In genomic region chr13:31225180-31225579, GRCh38 we compare ENCODE assay signal across 23 cellular contexts.
"Had no signal": no experiment of that assay in that cellular context is flagged by ENCODE, and none has a peak within 500 bp of the region (broad histone marks: within the 10 kb centered on the region; RNA-seq: fewer than 3 reads in every experiment).

No MANE protein-coding gene starts in this region.

- H3K27me3 ChIP-seq: Peyer's patch had no signal

- H3K9me3 ChIP-seq: Peyer's patch had no signal

- DNase-seq: activated B cell treated with CpG ODN at 0.5 μM for 24 hours; activated CD4-positive, alpha-beta T cell treated with anti-CD3 and anti-CD28 coated beads for 1 hour; activated CD4-positive, alpha-beta T cell treated with anti-CD3 and anti-CD28 coated beads, Interleukin-2, amount 10 ng/mL, durations not matched to agents 24 days and 14 days; activated CD4-positive, alpha-beta T cell treated with anti-CD3 and anti-CD28 coated beads, Interleukin-2, amount 50 U/mL, for 48 hours; activated effector memory CD4-positive, alpha-beta T cell treated with anti-CD3 and anti-CD28 coated beads, Interleukin-2, amount 50 U/mL, for 16 hours; activated naive CD4-positive, alpha-beta T cell treated with Interleukin-2 at 50 U/mL for 16 hours; activated naive CD8-positive, alpha-beta T cell treated with anti-CD3 and anti-CD28 coated beads for 36 hours; activated T-cell treated with anti-CD3 and anti-CD28 coated beads, Interleukin-2, amount 50 U/mL, for 4 hours; anterior cingulate cortex; caudate nucleus; Karpas-422; MM.1S; NCI-H1105; NCI-H1436; NCI-H1694 treated with DMSO at 0.1 percent for 48 hours; NCI-H2029 treated with DMSO at 0.1 percent for 48 hours; NCI-H446; NCI-H524; Peyer's patch; SIG-M5; T-cell; T-helper 2 cell; T1000 had no signal

- H3K4me1 ChIP-seq: Peyer's patch had no signal

- H3K9me3 Mint-ChIP-seq: activated B cell treated with CpG ODN at 0.5 μM for 24 hours; activated CD4-positive, alpha-beta T cell treated with anti-CD3 and anti-CD28 coated beads, Interleukin-2, amount 10 ng/mL, durations not matched to agents 24 days and 14 days; activated naive CD8-positive, alpha-beta T cell treated with anti-CD3 and anti-CD28 coated beads for 36 hours; activated T-cell treated with anti-CD3 and anti-CD28 coated beads, Interleukin-2, amount 50 U/mL, for 4 hours; T-cell had no signal

- H3K4me3 ChIP-seq: Peyer's patch had no signal

- H3K27me3 Mint-ChIP-seq: activated B cell treated with CpG ODN at 0.5 μM for 24 hours; activated CD4-positive, alpha-beta T cell treated with anti-CD3 and anti-CD28 coated beads, Interleukin-2, amount 10 ng/mL, durations not matched to agents 24 days and 14 days; activated naive CD8-positive, alpha-beta T cell treated with anti-CD3 and anti-CD28 coated beads for 36 hours; T-cell had no signal

- ATAC-seq: activated T-cell treated with anti-CD3 and anti-CD28 coated beads, Interleukin-2, amount 50 U/mL, for 4 hours; T-cell had no signal

- H3K36me3 ChIP-seq: Peyer's patch had no signal

- H3K4me3 Mint-ChIP-seq: activated B cell treated with CpG ODN at 0.5 μM for 24 hours; activated CD4-positive, alpha-beta T cell treated with anti-CD3 and anti-CD28 coated beads, Interleukin-2, amount 10 ng/mL, durations not matched to agents 24 days and 14 days; activated naive CD8-positive, alpha-beta T cell treated with anti-CD3 and anti-CD28 coated beads for 36 hours; activated T-cell treated with anti-CD3 and anti-CD28 coated beads, Interleukin-2, amount 50 U/mL, for 4 hours; T-cell had no signal

- H3K27ac ChIP-seq: Peyer's patch had no signal

- H3K27ac Mint-ChIP-seq: activated B cell treated with CpG ODN at 0.5 μM for 24 hours; activated CD4-positive, alpha-beta T cell treated with anti-CD3 and anti-CD28 coated beads, Interleukin-2, amount 10 ng/mL, durations not matched to agents 24 days and 14 days; activated naive CD8-positive, alpha-beta T cell treated with anti-CD3 and anti-CD28 coated beads for 36 hours; T-cell had no signal
